In genomic region chr9:78860806-78861475, GRCh38 we compare ENCODE assay signal across 14 cellular contexts.
DNase-seq lines count a peak whose midpoint lies in the region; ATAC-seq and TF ChIP-seq lines count a peak whose summit lies in the region.
"Had no signal": no experiment of that assay in that cellular context is flagged by ENCODE, and none has a peak within 500 bp of the region (broad histone marks: within the 10 kb centered on the region; RNA-seq: fewer than 3 reads in every experiment).

No MANE protein-coding gene starts in this region.

- H3K36me3 ChIP-seq in BJ (ENCODE audit: control insufficient read depth, insufficient read depth, low read length) (no peaks in the 10 kb centered on the region), adipocyte (ENCODE audit: control insufficient read depth, insufficient read depth, low read length, severe bottlenecking) (no peaks in the 10 kb centered on the region)
- H3K36me3 ChIP-seq: left lung, neural progenitor cell had no signal

- no peaks in the 10 kb centered on the region for H3K9me3 ChIP-seq in adipocyte (ENCODE audit: control insufficient read depth, low read length)
- H3K9me3 ChIP-seq: left lung had no signal

- H3K4me3 ChIP-seq in BJ (ENCODE audit: low read depth, low read length): no peak overlapping the region
- H3K4me3 ChIP-seq in adipocyte (ENCODE audit: low read length): no peak overlapping the region
- no peak overlapping the region for H3K4me3 ChIP-seq in fibroblast of villous mesenchyme (ENCODE audit: low read depth, low read length)
- H3K4me3 ChIP-seq: left lung, neural progenitor cell had no signal

- peaks cover 5% of the 10 kb centered on the region for H3K4me1 ChIP-seq in adipocyte (ENCODE audit: control insufficient read depth, insufficient read depth, low read length)
- H3K4me1 ChIP-seq: left lung had no signal

- DNase-seq in BJ (ENCODE audit: low read depth) (peak; percentile 73), HS-27A (ENCODE audit: low read depth) (peak; percentile 42), adipocyte (ENCODE audit: low read depth) (peak; percentile 35), fibroblast of villous mesenchyme (ENCODE audit: low read depth) (peak; percentile 84), left lobe of liver (ENCODE audit: low spot score) (no peak)
- DNase-seq: CD4-positive, alpha-beta memory T cell; foreskin melanocyte; left lung; NCI-H345; stimulated activated CD8-positive, alpha-beta memory T cell treated with anti-CD3 and anti-CD28 coated beads, Interleukin-4, amount 100 ng/mL, for 48 hours had no signal

- ATAC-seq in HG02938 (IDR thresholded peaks at IDR 0.05; ENCODE audit: unreplicated experiment) (no peak), GM18517 (IDR thresholded peaks at IDR 0.05; ENCODE audit: unreplicated experiment) (no peak), left lobe of liver (no peak), HG02884 (IDR thresholded peaks at IDR 0.05; ENCODE audit: unreplicated experiment) (no peak)
- ATAC-seq: left lung had no signal

- H3K27me3 ChIP-seq in BJ (ENCODE audit: control insufficient read depth, insufficient read depth, low read length): no peaks in the 10 kb centered on the region
- no peaks in the 10 kb centered on the region for H3K27me3 ChIP-seq in adipocyte (replicated peaks; ENCODE audit: control insufficient read depth, insufficient read depth, low read length)
- H3K27me3 ChIP-seq: left lung, neural progenitor cell had no signal

- no peak overlapping the region for H3K9ac ChIP-seq in adipocyte (ENCODE audit: low read length)
- H3K9ac ChIP-seq: neural progenitor cell had no signal

- CTCF ChIA-PET in BJ (lab: Yijun Ruan, JAX): no interaction called here

- POLR2A ChIA-PET in BJ (lab: Charles Lee): no interaction called here

- TF ChIP-seq CTCF in BJ (IDR thresholded peaks at IDR 0.05; ENCODE audit: insufficient read depth, low read depth, low read length) (peak; percentile 20; the same call in 1 of the 2 replicates), fibroblast of villous mesenchyme (IDR thresholded peaks at IDR 0.05; ENCODE audit: insufficient read depth, low read depth, low read length) (no peak)
